8 cellular contexts compared by ENCODE assay signal in genomic region chr3:128794067-128794768, GRCh38.
DNase-seq lines count a peak whose midpoint lies in the region; ATAC-seq and TF ChIP-seq lines count a peak whose summit lies in the region.

No MANE protein-coding gene starts in this region.

- no peaks in the 10 kb centered on the region for H3K9me3 ChIP-seq in right cardiac atrium (ENCODE audit: control insufficient read depth, low read length)

- peaks cover 13% of the 10 kb centered on the region for H3K36me3 Mint-ChIP-seq in HFFc6 (ENCODE audit: low read depth)
- peaks cover 5 to 20% of the 10 kb centered on the region in 2 donors for H3K36me3 Mint-ChIP-seq in activated T-cell treated with anti-CD3 and anti-CD28 coated beads, Interleukin-2, amount 50 U/mL, for 72 hours (ENCODE audit: insufficient read depth in 2 of 2)

- H3K4me3 Mint-ChIP-seq in HFFc6 = peak overlapping the region; percentile 72
- H3K4me3 Mint-ChIP-seq in activated T-cell treated with anti-CD3 and anti-CD28 coated beads, Interleukin-2, amount 50 U/mL, for 72 hours = peak overlapping the region; percentile 60 to 83
- peak overlapping the region; percentile 54 to 75 for H3K4me3 Mint-ChIP-seq in stimulated activated naive CD8-positive, alpha-beta T cell treated with anti-CD3 and anti-CD28 coated beads, Interleukin-15, amount 100 ng/mL, for 72 hours

- H3K27me3 Mint-ChIP-seq in HFFc6 (ENCODE audit: insufficient read depth) = peaks cover 3% of the 10 kb centered on the region; the same call in 1 of the 2 replicates
- H3K27me3 Mint-ChIP-seq in activated T-cell treated with anti-CD3 and anti-CD28 coated beads, Interleukin-2, amount 50 U/mL, for 72 hours (ENCODE audit: low read depth) = no peaks in the 10 kb centered on the region
- no peaks in the 10 kb centered on the region for H3K27me3 Mint-ChIP-seq in stimulated activated naive CD8-positive, alpha-beta T cell treated with anti-CD3 and anti-CD28 coated beads, Interleukin-15, amount 100 ng/mL, for 72 hours

- peak overlapping the region; percentile 40 for H3K27ac ChIP-seq in right cardiac atrium (ENCODE audit: low read length)

- H3K27me3 ChIP-seq in right cardiac atrium (ENCODE audit: control insufficient read depth, insufficient read depth) = no peaks in the 10 kb centered on the region

- intact Hi-C loops in right cardiac atrium (cut with DNase I) = loop anchor here in 3 of 4 donors (10.0 kb wide), 2 partner anchors 51 to 109 kb away; no protein-coding TSS in a partner anchor

- WGBS in right cardiac atrium = 98% methylated on average over 2 of the region's 2 CpGs

- DNase-seq in AG04449 (ENCODE audit: low read depth, low spot score) (peak; percentile 80), HFFc6 (peak; percentile 95), right cardiac atrium (no peak), D341Med (ENCODE audit: low spot score) (no peak), GM13977 (ENCODE audit: low spot score) (no peak)
- peak; percentile 52 to 68 for DNase-seq in activated T-cell treated with anti-CD3 and anti-CD28 coated beads, Interleukin-2, amount 50 U/mL, for 72 hours
- DNase-seq in stimulated activated naive CD8-positive, alpha-beta T cell treated with anti-CD3 and anti-CD28 coated beads, Interleukin-15, amount 100 ng/mL, for 72 hours = peak; percentile 37 to 65

- peak overlapping the region; percentile 88 for H3K27ac Mint-ChIP-seq in HFFc6
- peak overlapping the region; percentile 99 for H3K27ac Mint-ChIP-seq in activated T-cell treated with anti-CD3 and anti-CD28 coated beads, Interleukin-2, amount 50 U/mL, for 72 hours
- peak overlapping the region; percentile 65 to 93 for H3K27ac Mint-ChIP-seq in stimulated activated naive CD8-positive, alpha-beta T cell treated with anti-CD3 and anti-CD28 coated beads, Interleukin-15, amount 100 ng/mL, for 72 hours

- CTCF ChIA-PET in AG04449 (lab: Yijun Ruan, JAX) = interaction anchor here (0.8 to 7.2 kb wide), 25 partner anchors 10 to 180 kb away, joined by 3 to 134 read pairs (median 8); partner anchors contain the start of gene RAB7A

- peaks cover 34% of the 10 kb centered on the region for H3K4me1 Mint-ChIP-seq in HFFc6 (ENCODE audit: low read depth)
- peaks cover 97% of the 10 kb centered on the region for H3K4me1 Mint-ChIP-seq in activated T-cell treated with anti-CD3 and anti-CD28 coated beads, Interleukin-2, amount 50 U/mL, for 72 hours (ENCODE audit: low read depth)
- H3K4me1 Mint-ChIP-seq in stimulated activated naive CD8-positive, alpha-beta T cell treated with anti-CD3 and anti-CD28 coated beads, Interleukin-15, amount 100 ng/mL, for 72 hours = peaks cover 96% of the 10 kb centered on the region

- H3K4me3 ChIP-seq in AG04449 (ENCODE audit: low read depth, low read length) = no peak overlapping the region
- H3K4me3 ChIP-seq in right cardiac atrium (ENCODE audit: low read length) = no peak overlapping the region

- POLR2A ChIA-PET in AG04449 (lab: Yijun Ruan, JAX) = no interaction called here

- ATAC-seq in activated T-cell treated with anti-CD3 and anti-CD28 coated beads, Interleukin-2, amount 50 U/mL, for 72 hours (replicated peaks in 1 of 2) = peak; percentile 86
- ATAC-seq in right cardiac atrium = peak in 1 of 2 donors; percentile 47
- ATAC-seq in stimulated activated naive CD8-positive, alpha-beta T cell treated with anti-CD3 and anti-CD28 coated beads, Interleukin-15, amount 100 ng/mL, for 72 hours = peak; percentile 85
- no peak for ATAC-seq in GM18907 (IDR thresholded peaks at IDR 0.05; ENCODE audit: unreplicated experiment)

- peaks cover 13% of the 10 kb centered on the region for H3K4me1 ChIP-seq in right cardiac atrium (ENCODE audit: control insufficient read depth, insufficient read depth, low read length)

- in situ Hi-C loops in GM13977 (cut with MboI; ENCODE audit: low pct_unique_long_range_greater_than_20kb, low sequenced_read_pairs, unreplicated experiment) = no loop called here

- TF ChIP-seq CTCF in AG04449 (IDR thresholded peaks at IDR 0.05; ENCODE audit: insufficient read depth, low read length, missing control alignments) = no peak
- TF ChIP-seq CTCF in HFFc6 (IDR thresholded peaks at IDR 0.05) = no peak
- TF ChIP-seq CTCF in GM13977 (IDR thresholded peaks at IDR 0.05; ENCODE audit: extremely low read depth, insufficient read depth, missing control alignments) = no peak

- no peaks in the 10 kb centered on the region for H3K9me3 Mint-ChIP-seq in HFFc6
- H3K9me3 Mint-ChIP-seq in activated T-cell treated with anti-CD3 and anti-CD28 coated beads, Interleukin-2, amount 50 U/mL, for 72 hours = no peaks in the 10 kb centered on the region
- no peaks in the 10 kb centered on the region for H3K9me3 Mint-ChIP-seq in stimulated activated naive CD8-positive, alpha-beta T cell treated with anti-CD3 and anti-CD28 coated beads, Interleukin-15, amount 100 ng/mL, for 72 hours

Comparison
In these comparisons a context has a peak if more than half of its experiments do, and no peak if none do; other contexts are left out.
1. DNase-seq: peak in AG04449 (single experiment), HFFc6 (single experiment), activated T-cell treated with anti-CD3 and anti-CD28 coated beads, Interleukin-2, amount 50 U/mL, for 72 hours (2 of 2) and stimulated activated naive CD8-positive, alpha-beta T cell treated with anti-CD3 and anti-CD28 coated beads, Interleukin-15, amount 100 ng/mL, for 72 hours (2 of 2); none in right cardiac atrium (0 of 3), D341Med (single experiment) and GM13977 (single experiment).
2. Peak in every context shown above with its lines, with median percentiles within 50 percentile points of each other: H3K27ac Mint-ChIP-seq and H3K4me3 Mint-ChIP-seq.